25 cellular contexts compared by ENCODE assay signal in genomic region chrY:7769790-7770375, GRCh38.
A peak's percentile ranks its signal among the peaks of the same experiment; 100 is the strongest.
DNase-seq lines count a peak whose midpoint lies in the region; ATAC-seq, FAIRE-seq and TF ChIP-seq lines count a peak whose summit lies in the region.
"Had no signal": no experiment of that assay in that cellular context is flagged by ENCODE, and none has a peak within 500 bp of the region (broad histone marks: within the 10 kb centered on the region; RNA-seq: fewer than 3 reads in every experiment).

No MANE protein-coding gene starts in this region.

- no peak for FAIRE-seq in bronchial epithelial cell (lab: Jason Lieb, UNC)
- FAIRE-seq: GM12891, GM18507, K562 had no signal

- H3K4me1 ChIP-seq in foreskin keratinocyte (peaks cover 11% of the 10 kb centered on the region), upper lobe of right lung (no peaks in the 10 kb centered on the region)

- peak; percentile 1 for DNase-seq in HCEC 1CT
- peak; percentile 77 for DNase-seq in bronchial epithelial cell (ENCODE audit: low read depth)
- DNase-seq in foreskin keratinocyte = peak; percentile 84 to 94
- DNase-seq in upper lobe of right lung = no peak
- no peak for DNase-seq in NCI-H524 treated with DMSO at 0.1 percent for 48 hours (lab: John Stamatoyannopoulos, UW)
- DNase-seq: CD4-positive, CD25-positive, alpha-beta regulatory T cell; DMS79 treated with DMSO at 0.1 percent for 48 hours; GF-D8; GOT3; HFFc6; MV-4-11; NCI-H1417 treated with DMSO at 0.1 percent for 48 hours; NCI-H2029; NCI-H2171; NCI-H82; Right ventricle myocardium superior; SK-N-SH; T-cell had no signal

- H3K27me3 ChIP-seq in bronchial epithelial cell (ENCODE audit: control insufficient read depth, insufficient read depth, low read length) (no peaks in the 10 kb centered on the region), foreskin keratinocyte (no peaks in the 10 kb centered on the region), upper lobe of right lung (no peaks in the 10 kb centered on the region)

- no peaks in the 10 kb centered on the region for H3K36me3 ChIP-seq in bronchial epithelial cell (ENCODE audit: control insufficient read depth, insufficient read depth, low read length)
- H3K36me3 ChIP-seq in upper lobe of right lung = no peaks in the 10 kb centered on the region

- H3K9me3 ChIP-seq in upper lobe of right lung = no peaks in the 10 kb centered on the region
- H3K9me3 ChIP-seq: SK-N-SH had no signal

- ATAC-seq in foreskin keratinocyte (peak; percentile 88), upper lobe of right lung (peak; percentile 68), HG02884 (IDR thresholded peaks at IDR 0.05; ENCODE audit: unreplicated experiment) (no peak), HG02571 (IDR thresholded peaks at IDR 0.05; ENCODE audit: unreplicated experiment) (no peak)
- ATAC-seq: K562, Panc1, T-cell had no signal

- H3K4me3 ChIP-seq in bronchial epithelial cell (ENCODE audit: low read depth, low read length) (no peak overlapping the region), upper lobe of right lung (no peak overlapping the region)
- H3K4me3 ChIP-seq: K562 had no signal

- TF ChIP-seq CTCF in bronchial epithelial cell (IDR thresholded peaks at IDR 0.05; ENCODE audit: insufficient read depth, low read length, severe bottlenecking) (no peak), foreskin keratinocyte (conservative IDR thresholded peaks at IDR 0.05) (no peak), upper lobe of right lung (IDR thresholded peaks at IDR 0.05) (no peak)

- peak overlapping the region; percentile 36 for H3K27ac ChIP-seq in foreskin keratinocyte
- H3K27ac ChIP-seq in upper lobe of right lung = no peak overlapping the region
- H3K27ac ChIP-seq: HL-60 had no signal

- intact Hi-C loops in upper lobe of right lung (cut with DNase I) = no loop called here

Comparison
In these comparisons a context has a peak if more than half of its experiments do, and no peak if none do; other contexts are left out.
1. DNase-seq: peak in HCEC 1CT (single experiment), bronchial epithelial cell (single experiment) and foreskin keratinocyte (2 of 2); none in upper lobe of right lung (single experiment) and NCI-H524 treated with DMSO at 0.1 percent for 48 hours (single experiment).
2. ATAC-seq: peak in foreskin keratinocyte (single experiment) and upper lobe of right lung (single experiment); none in HG02884 (single experiment) and HG02571 (single experiment).